In the genomic region with DNA sequence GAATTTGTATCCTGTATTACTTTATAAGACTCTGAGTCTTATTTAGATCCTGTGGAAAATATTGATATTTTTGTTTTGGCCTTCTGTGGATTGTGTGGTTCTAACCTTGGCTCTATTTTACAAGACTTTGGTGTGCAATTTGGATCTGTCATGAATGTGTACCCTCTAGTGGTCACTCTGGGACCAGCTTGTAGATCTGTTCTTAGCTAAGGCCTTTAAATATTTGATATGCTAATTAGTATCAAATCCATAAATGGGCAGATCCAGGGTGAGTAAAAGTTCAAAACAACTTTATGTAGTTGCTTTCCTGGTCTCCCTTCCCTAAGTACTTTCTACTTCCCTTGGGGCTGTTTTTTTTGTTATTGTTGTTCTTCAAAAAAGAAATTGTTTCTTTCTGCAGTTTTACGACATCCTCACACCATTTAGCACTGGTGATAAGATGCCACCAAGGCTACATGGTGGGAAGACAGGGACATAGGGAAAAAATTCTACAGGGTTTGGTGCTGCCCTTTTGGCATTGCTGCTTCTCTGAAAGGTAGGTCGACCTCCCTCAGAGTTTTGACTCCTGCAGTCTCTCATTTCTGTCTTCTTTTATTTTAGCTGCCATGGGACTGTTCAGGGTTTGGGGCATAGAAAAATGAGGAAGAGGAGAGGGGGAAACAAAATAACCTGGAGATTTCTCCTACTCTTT, we compare ENCODE assay signal across 8 cellular contexts.
DNase-seq lines count a peak whose midpoint lies in the region; ATAC-seq and TF ChIP-seq lines count a peak whose summit lies in the region.

No MANE protein-coding gene starts in this region.

- intact Hi-C loops in colonic mucosa (cut with DNase I), result no loop called here
- intact Hi-C loops in vagina (cut with DNase I), result no loop called here

- 89 to 91% methylated on average over 2 of the region's 2 CpGs for WGBS in lung, 2 donors

- H3K9ac ChIP-seq in colonic mucosa (ENCODE audit: low read depth in 2 of 2, low read length in 2 of 2), result no peak overlapping the region

- H3K27ac ChIP-seq in colonic mucosa (no peak overlapping the region), lung (ENCODE audit: low read depth in 1 of 2, low read length in 1 of 2) (no peak overlapping the region), vagina (no peak overlapping the region)

- ATAC-seq in lung (ENCODE audit: insufficient read depth, low FRiP score) (no peak), GM19351 (IDR thresholded peaks at IDR 0.05; ENCODE audit: unreplicated experiment) (no peak), HG03354 (IDR thresholded peaks at IDR 0.05; ENCODE audit: poor library complexity, severe bottlenecking, unreplicated experiment) (no peak)

- H3K4me1 ChIP-seq in colonic mucosa (no peaks in the 10 kb centered on the region), lung (ENCODE audit: control insufficient read depth in 2 of 2, insufficient read depth in 2 of 2, low read length in 2 of 2) (peaks cover 0 to 6% of the 10 kb centered on the region in 2 donors), vagina (no peaks in the 10 kb centered on the region)

- H3K9me3 ChIP-seq in colonic mucosa (no peaks in the 10 kb centered on the region), lung (ENCODE audit: control insufficient read depth in 2 of 2, insufficient read depth in 1 of 2, low read length in 1 of 2) (no peaks in the 10 kb centered on the region), vagina (no peaks in the 10 kb centered on the region)

- TF ChIP-seq POLR2A in vagina (IDR thresholded peaks at IDR 0.05), result no peak

- H3K4me3 ChIP-seq in colonic mucosa (no peak overlapping the region), lung (no peak overlapping the region), vagina (no peak overlapping the region)

- H3K27me3 ChIP-seq in colonic mucosa, result no peaks in the 10 kb centered on the region
- no peaks in the 10 kb centered on the region for H3K27me3 ChIP-seq in lung (ENCODE audit: control insufficient read depth, insufficient read depth)
- no peaks in the 10 kb centered on the region for H3K27me3 ChIP-seq in vagina

- TF ChIP-seq CTCF in colonic mucosa (IDR thresholded peaks at IDR 0.05), result peak; percentile 43
- TF ChIP-seq CTCF in lung (IDR thresholded peaks at IDR 0.05; ENCODE audit: control extremely low read depth, extremely low read depth), result peak; percentile 2
- no peak for TF ChIP-seq CTCF in vagina (IDR thresholded peaks at IDR 0.05)

- H3K36me3 ChIP-seq in colonic mucosa (no peaks in the 10 kb centered on the region), lung (ENCODE audit: control insufficient read depth in 2 of 2, insufficient read depth in 2 of 2, low read length in 2 of 2) (no peaks in the 10 kb centered on the region), vagina (no peaks in the 10 kb centered on the region)

- DNase-seq in NCI-H1694 treated with DMSO at 0.1 percent for 48 hours (lab: John Stamatoyannopoulos, UW) (peak; percentile 17), NCI-H1694 (lab: John Stamatoyannopoulos, UW) (no peak), MV-4-11 (lab: John Stamatoyannopoulos, UW) (peak; percentile 22), colonic mucosa (no peak), lung (ENCODE audit: low spot score) (no peak), vagina (ENCODE audit: extremely low spot score in 2 of 2) (no peak)

Comparison
In these comparisons a context has a peak if more than half of its experiments do, and no peak if none do; other contexts are left out.
1. DNase-seq: peak in NCI-H1694 treated with DMSO at 0.1 percent for 48 hours (single experiment) and MV-4-11 (single experiment); none in NCI-H1694 (single experiment), colonic mucosa (single experiment), lung (single experiment) and vagina (0 of 2).
2. CTCF ChIP-seq: peak in colonic mucosa (single experiment) and lung (single experiment); none in vagina (0 of 3).